In genomic region chr1:246583448-246584185, GRCh38 we compare ENCODE assay signal across 10 cellular contexts. TPM values are rescaled to one million over a fixed set of nuclear protein-coding genes. Genes with fewer than 3 reads are reported as not detected.
DNase-seq lines count a peak whose midpoint lies in the region; ATAC-seq and TF ChIP-seq lines count a peak whose summit lies in the region.
"Had no signal": no experiment of that assay in that cellular context is flagged by ENCODE, and none has a peak within 500 bp of the region (broad histone marks: within the 10 kb centered on the region; RNA-seq: fewer than 3 reads in every experiment).

No MANE protein-coding gene starts in this region.

- no peaks in the 10 kb centered on the region for H3K9me3 Mint-ChIP-seq in effector memory CD8-positive, alpha-beta T cell
- no peaks in the 10 kb centered on the region for H3K9me3 Mint-ChIP-seq in osteocyte (ENCODE audit: unreplicated experiment)
- H3K9me3 Mint-ChIP-seq: immature natural killer cell had no signal

- DNase-seq in DMS53 (lab: John Stamatoyannopoulos, UW) (peak; percentile 77), NCI-H2029 (lab: John Stamatoyannopoulos, UW) (peak; percentile 59), osteocyte (ENCODE audit: extremely low spot score, unreplicated experiment) (no peak), NK-92 (lab: John Stamatoyannopoulos, UW; ENCODE audit: unreplicated experiment) (no peak)
- DNase-seq in effector memory CD8-positive, alpha-beta T cell, result no peak
- DNase-seq in activated CD4-positive, alpha-beta T cell treated with anti-CD3 and anti-CD28 coated beads for 48 hours, result no peak
- DNase-seq: immature natural killer cell had no signal

- H3K4me1 Mint-ChIP-seq in effector memory CD8-positive, alpha-beta T cell (ENCODE audit: low read depth in 2 of 2), result peaks cover 35 to 57% of the 10 kb centered on the region in 2 donors
- peaks cover 66% of the 10 kb centered on the region for H3K4me1 Mint-ChIP-seq in osteocyte (ENCODE audit: unreplicated experiment)

- H3K27ac Mint-ChIP-seq in effector memory CD8-positive, alpha-beta T cell, result peak overlapping the region; percentile 44 to 86
- H3K27ac Mint-ChIP-seq in osteocyte (ENCODE audit: unreplicated experiment), result peak overlapping the region; percentile 79

- no peaks in the 10 kb centered on the region for H3K27me3 Mint-ChIP-seq in effector memory CD8-positive, alpha-beta T cell
- H3K27me3 Mint-ChIP-seq in osteocyte (ENCODE audit: unreplicated experiment), result no peaks in the 10 kb centered on the region

- no peak for TF ChIP-seq CTCF in osteocyte (IDR thresholded peaks at IDR 0.05)

- no peak overlapping the region for H3K4me3 Mint-ChIP-seq in effector memory CD8-positive, alpha-beta T cell
- H3K4me3 Mint-ChIP-seq in osteocyte (ENCODE audit: unreplicated experiment), result no peak overlapping the region

- ATAC-seq in effector memory CD8-positive, alpha-beta T cell (replicated peaks), result no peak
- no peak for ATAC-seq in GM18517 (IDR thresholded peaks at IDR 0.05; ENCODE audit: unreplicated experiment)
- no peak for ATAC-seq in HG02938 (IDR thresholded peaks at IDR 0.05; ENCODE audit: unreplicated experiment)
- ATAC-seq: GM12878 had no signal

- H3K36me3 Mint-ChIP-seq in effector memory CD8-positive, alpha-beta T cell (ENCODE audit: insufficient read depth), result peaks cover 24% of the 10 kb centered on the region
- peaks cover 15% of the 10 kb centered on the region for H3K36me3 Mint-ChIP-seq in osteocyte (ENCODE audit: unreplicated experiment)

RNA-seq across cellular contexts. Expression of gene CNST, which starts 17.4 kb away (rescaled TPM):
- 26.8 and 32.9 TPM in 2 replicates for total RNA-seq in osteocyte

RNA-seq across cellular contexts. Expression of gene TFB2M, which starts 17.6 kb away (rescaled TPM):
- total RNA-seq in osteocyte, result 11.5 and 12.5 TPM in 2 replicates

Comparison
In these comparisons a context has a peak if more than half of its experiments do, and no peak if none do; other contexts are left out.
1. DNase-seq: peak in DMS53 (single experiment) and NCI-H2029 (single experiment); none in effector memory CD8-positive, alpha-beta T cell (0 of 3), osteocyte (single experiment), NK-92 (single experiment) and activated CD4-positive, alpha-beta T cell treated with anti-CD3 and anti-CD28 coated beads for 48 hours (single experiment).